23 cellular contexts compared by ENCODE assay signal in the genomic region with DNA sequence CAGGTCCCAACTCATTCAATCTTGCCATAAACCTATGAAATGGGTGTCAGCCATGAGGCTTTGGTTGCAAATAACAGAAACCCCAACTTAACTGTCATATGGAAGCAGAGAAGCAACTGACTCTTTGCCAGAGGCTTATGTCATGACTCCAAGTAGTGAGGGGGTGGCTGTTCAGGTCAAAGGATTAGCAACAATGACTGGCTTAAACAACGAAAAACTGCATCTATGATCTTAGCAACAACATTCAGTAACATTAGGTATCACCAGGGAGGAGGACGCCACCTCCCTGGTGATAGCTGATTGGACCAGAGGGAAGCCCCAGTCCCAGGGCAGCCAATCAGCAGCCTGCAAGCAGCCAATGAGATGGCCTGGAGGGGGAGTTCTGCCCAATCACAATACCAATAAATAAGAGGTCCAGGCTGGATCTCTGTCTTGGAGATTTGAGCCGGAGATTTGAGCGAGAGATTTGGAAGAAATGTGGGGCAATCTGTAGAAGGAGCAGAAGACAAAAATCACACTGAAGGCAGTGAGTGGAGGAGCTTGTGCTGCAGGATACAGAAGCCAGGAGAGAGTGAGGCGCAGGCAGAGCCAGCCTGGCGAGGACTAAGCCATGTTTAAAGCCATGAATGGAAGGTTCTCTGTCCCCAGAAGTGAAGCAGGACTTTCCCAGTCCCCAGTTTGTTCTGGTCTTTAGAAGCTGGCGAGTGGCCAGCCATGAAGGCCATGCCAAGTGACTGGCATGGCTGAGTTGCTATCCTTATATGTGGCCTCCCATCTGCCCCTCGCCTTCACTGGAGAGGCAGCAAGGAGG.
DNase-seq lines count a peak whose midpoint lies in the region; ATAC-seq and TF ChIP-seq lines count a peak whose summit lies in the region.
"Had no signal": no experiment of that assay in that cellular context is flagged by ENCODE, and none has a peak within 500 bp of the region (broad histone marks: within the 10 kb centered on the region; RNA-seq: fewer than 3 reads in every experiment).

No MANE protein-coding gene starts in this region.

- no peak overlapping the region for H3K27ac Mint-ChIP-seq in type B pancreatic cell
- H3K27ac Mint-ChIP-seq: activated T-helper 17 cell treated with anti-CD3 and anti-CD28 coated beads, Interleukin-2, amount 50 U/mL, for 72 hours; memory B cell; progenitor cell of endocrine pancreas; T-helper 2 cell treated with Interferon-gamma antibody and Interleukin-4, amounts not matched to agents 5 μg/mL and 100 μg/mL, for 36 hours had no signal

- DNase-seq in SK-N-SH: peak; percentile 47
- DNase-seq in SK-MEL-5 (ENCODE audit: low read depth, low spot score): peak; percentile 21
- DNase-seq in fibroblast of mammary gland (ENCODE audit: low read depth): peak; percentile 78
- peak; percentile 27 for DNase-seq in type B pancreatic cell (ENCODE audit: extremely low spot score, unreplicated experiment)
- no peak for DNase-seq in colonic mucosa
- DNase-seq in stimulated activated naive CD4-positive, alpha-beta T cell (lab: John Stamatoyannopoulos, UW): no peak
- DNase-seq: naive thymus-derived CD4-positive, alpha-beta T cell; NCI-H187 treated with DMSO at 0.1 percent for 48 hours; NCI-H510A; SIG-M5; testis had no signal

- H4K20me1 ChIP-seq in SK-N-SH (ENCODE audit: insufficient read depth): no peaks in the 10 kb centered on the region

- no peaks in the 10 kb centered on the region for H3F3A ChIP-seq in SK-N-SH (replicated peaks; ENCODE audit: insufficient read depth)

- H3K27me3 ChIP-seq in SK-N-SH (ENCODE audit: insufficient read depth): no peaks in the 10 kb centered on the region
- H3K27me3 ChIP-seq in colonic mucosa: no peaks in the 10 kb centered on the region
- H3K27me3 ChIP-seq: adrenal gland, hepatocyte, spleen, testis had no signal

- peaks cover 13% of the 10 kb centered on the region for H3K4me1 Mint-ChIP-seq in type B pancreatic cell (ENCODE audit: unreplicated experiment)
- H3K4me1 Mint-ChIP-seq: activated T-helper 17 cell treated with anti-CD3 and anti-CD28 coated beads, Interleukin-2, amount 50 U/mL, for 72 hours; central memory CD8-positive, alpha-beta T cell; memory B cell had no signal

- 83% methylated on average over 8 of the region's 8 CpGs for WGBS in SK-N-SH (ENCODE audit: low lambda C conversion rate)

- intact Hi-C loops in colonic mucosa (cut with DNase I): no loop called here

- ATAC-seq in SK-N-SH treated with all-trans-retinoic acid at 6 μM for 48 hours (no peak), HG02759 (IDR thresholded peaks at IDR 0.05; ENCODE audit: unreplicated experiment) (no peak)
- ATAC-seq: activated CD4-positive, CD25-positive, alpha-beta regulatory T cell treated with anti-CD3 and anti-CD28 coated beads, Interleukin-2, amount 50 U/mL, for 24 hours; activated T-helper 17 cell treated with anti-CD3 and anti-CD28 coated beads, Interleukin-2, amount 50 U/mL, for 72 hours; naive thymus-derived CD4-positive, alpha-beta T cell had no signal

- H3K4me1 ChIP-seq in SK-N-SH (ENCODE audit: control insufficient read depth in 1 of 2, insufficient read depth in 2 of 2, low read depth in 1 of 2, low read length in 1 of 2): peaks cover 3 to 37% of the 10 kb centered on the region in 2 experiments; a peak in 1 of 4 replicates
- no peaks in the 10 kb centered on the region for H3K4me1 ChIP-seq in colonic mucosa
- H3K4me1 ChIP-seq: A549 had no signal

- H3K79me2 ChIP-seq in SK-N-SH (ENCODE audit: insufficient read depth): no peaks in the 10 kb centered on the region
- H3K79me2 ChIP-seq: hepatocyte had no signal

- in situ Hi-C loops in SK-MEL-5 (cut with HindIII; ENCODE audit: low pct_unique_long_range_greater_than_20kb, low sequenced_read_pairs): no loop called here

- H3K36me3 ChIP-seq in SK-N-SH (replicated peaks in 1 of 2; ENCODE audit: control insufficient read depth in 1 of 2, insufficient read depth in 2 of 2, low read length in 1 of 2) (no peaks in the 10 kb centered on the region), colonic mucosa (no peaks in the 10 kb centered on the region)
- H3K36me3 ChIP-seq: adrenal gland, spleen had no signal

- H3K36me3 Mint-ChIP-seq in type B pancreatic cell: no peaks in the 10 kb centered on the region
- H3K36me3 Mint-ChIP-seq: memory B cell; naive thymus-derived CD4-positive, alpha-beta T cell had no signal

- no peaks in the 10 kb centered on the region for H3K9me3 Mint-ChIP-seq in type B pancreatic cell
- H3K9me3 Mint-ChIP-seq: activated T-helper 17 cell treated with anti-CD3 and anti-CD28 coated beads, Interleukin-2, amount 50 U/mL, for 72 hours; memory B cell; T-helper 2 cell treated with Interferon-gamma antibody and Interleukin-4, amounts not matched to agents 5 μg/mL and 100 μg/mL, for 36 hours had no signal

- CTCF ChIA-PET in SK-N-SH (lab: Yijun Ruan, JAX): interaction anchor here (0.7 kb wide), 1 partner anchor 38 kb away, joined by 3 read pairs; no protein-coding TSS in a partner anchor

- POLR2A ChIA-PET in SK-N-SH (lab: Yijun Ruan, JAX): no interaction called here

- no peak overlapping the region for H3K4me2 ChIP-seq in SK-N-SH
- H3K4me2 ChIP-seq: A549, hepatocyte had no signal

- H3K4me3 ChIP-seq in SK-N-SH (ENCODE audit: low read depth in 2 of 2, low read length in 1 of 2): no peak overlapping the region
- H3K4me3 ChIP-seq in fibroblast of mammary gland (ENCODE audit: control insufficient read depth, low read depth, low read length): no peak overlapping the region
- no peak overlapping the region for H3K4me3 ChIP-seq in colonic mucosa
- H3K4me3 ChIP-seq: A549, adrenal gland, hepatocyte, spleen, testis had no signal

- TF ChIP-seq CTCF in SK-N-SH (IDR thresholded peaks at IDR 0.05): no peak
- TF ChIP-seq CTCF in fibroblast of mammary gland (conservative IDR thresholded peaks at IDR 0.05; ENCODE audit: control insufficient read depth, insufficient read depth, low read depth, low read length): no peak
- no peak for TF ChIP-seq CTCF in type B pancreatic cell (conservative IDR thresholded peaks at IDR 0.05)
- no peak for TF ChIP-seq CTCF in colonic mucosa (IDR thresholded peaks at IDR 0.05)

- H3K27ac ChIP-seq in SK-N-SH (ENCODE audit: low read depth in 2 of 2, low read length in 1 of 2) (peak overlapping the region in 1 of 2 experiments; percentile 90; a peak in 2 of 4 replicates), colonic mucosa (no peak overlapping the region)
- H3K27ac ChIP-seq: A549, adrenal gland, hepatocyte, spleen, testis had no signal

- TF ChIP-seq RAD21 in SK-N-SH (IDR thresholded peaks at IDR 0.05; ENCODE audit: low read length): no peak

- no peaks in the 10 kb centered on the region for H3K27me3 Mint-ChIP-seq in type B pancreatic cell

- no peak overlapping the region for H2AFZ ChIP-seq in SK-N-SH (ENCODE audit: low read depth)
- H2AFZ ChIP-seq: hepatocyte had no signal

- no peaks in the 10 kb centered on the region for H3K9me2 ChIP-seq in SK-N-SH

- H3K9ac ChIP-seq in SK-N-SH (no peak overlapping the region), colonic mucosa (ENCODE audit: low read depth in 2 of 2, low read length in 2 of 2) (no peak overlapping the region)

- no peaks in the 10 kb centered on the region for H3K9me3 ChIP-seq in SK-N-SH
- H3K9me3 ChIP-seq in colonic mucosa: no peaks in the 10 kb centered on the region
- H3K9me3 ChIP-seq: A549, adrenal gland, spleen, testis had no signal

- TF ChIP-seq EP300 in SK-N-SH (IDR thresholded peaks at IDR 0.05; ENCODE audit: borderline replicate concordance in 1 of 2, low read depth in 1 of 2, low read length in 1 of 2): no peak

- H3K4me3 Mint-ChIP-seq in type B pancreatic cell: no peak overlapping the region
- H3K4me3 Mint-ChIP-seq: activated T-helper 17 cell treated with anti-CD3 and anti-CD28 coated beads, Interleukin-2, amount 50 U/mL, for 72 hours; central memory CD8-positive, alpha-beta T cell; memory B cell; naive thymus-derived CD4-positive, alpha-beta T cell; T-helper 2 cell treated with Interferon-gamma antibody and Interleukin-4, amounts not matched to agents 5 μg/mL and 100 μg/mL, for 36 hours had no signal

TF ChIP-seq in SK-N-SH, 30 proteins besides CTCF, POLR2A, EP300 and RAD21 (continues in another document):
- no peak for TF ChIP-seq GABPA (IDR thresholded peaks at IDR 0.05; ENCODE audit: low read depth)
- TF ChIP-seq RXRA (IDR thresholded peaks at IDR 0.05; ENCODE audit: borderline replicate concordance, low read depth): no peak
- no peak for TF ChIP-seq JUND (IDR thresholded peaks at IDR 0.05)
- TF ChIP-seq MXI1 (IDR thresholded peaks at IDR 0.05; ENCODE audit: low read depth, low read length): no peak
- no peak for TF ChIP-seq RFX5 (IDR thresholded peaks at IDR 0.05; ENCODE audit: low read length)
- TF ChIP-seq, protein P1, sequence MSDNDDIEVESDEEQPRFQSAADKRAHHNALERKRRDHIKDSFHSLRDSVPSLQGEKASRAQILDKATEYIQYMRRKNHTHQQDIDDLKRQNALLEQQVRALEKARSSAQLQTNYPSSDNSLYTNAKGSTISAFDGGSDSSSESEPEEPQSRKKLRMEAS (IDR thresholded peaks at IDR 0.05; ENCODE audit: low read depth): no peak

TF ChIP-seq in SK-N-SH treated with all-trans-retinoic acid at 6 μM for 48 hours, 23 proteins besides CTCF, POLR2A, EP300 and RAD21 (continues in another document):
- TF ChIP-seq GLIS3 (CRISPR knock-in tag; IDR thresholded peaks at IDR 0.05) (no peak), PATZ1 (CRISPR knock-in tag; IDR thresholded peaks at IDR 0.05; ENCODE audit: borderline replicate concordance) (no peak), BACH2 (CRISPR knock-in tag; IDR thresholded peaks at IDR 0.05; ENCODE audit: borderline replicate concordance) (no peak), TOX (CRISPR knock-in tag; IDR thresholded peaks at IDR 0.05; ENCODE audit: borderline replicate concordance) (no peak), CSDC2 (CRISPR knock-in tag; IDR thresholded peaks at IDR 0.05) (no peak), ZNF565 (CRISPR knock-in tag; conservative IDR thresholded peaks at IDR 0.05; ENCODE audit: low read depth) (no peak)

Comparison
In these comparisons a context has a peak if more than half of its experiments do, and no peak if none do; other contexts are left out.
1. DNase-seq: peak in SK-N-SH (single experiment), SK-MEL-5 (single experiment), fibroblast of mammary gland (single experiment) and type B pancreatic cell (single experiment); none in colonic mucosa (single experiment) and stimulated activated naive CD4-positive, alpha-beta T cell (0 of 6).